ENCODE assay signal across 2 cellular contexts in genomic region chr5:979100-979817, GRCh38.
A peak's percentile ranks its signal among the peaks of the same experiment; 100 is the strongest.
TF ChIP-seq lines count a peak whose summit lies in the region.

No MANE protein-coding gene starts in this region.

TF ChIP-seq in HepG2, 621 proteins besides CTCF, POLR2A, EP300 and RAD21:
- TF ChIP-seq PHF21A (CRISPR knock-in tag; IDR thresholded peaks at IDR 0.05) (no peak), MNT (IDR thresholded peaks at IDR 0.05) (peak; percentile 85), ATF7 (IDR thresholded peaks at IDR 0.05) (no peak), ATF7 (CRISPR knock-in tag; IDR thresholded peaks at IDR 0.05) (no peak)

TF ChIP-seq in SK-N-SH, 30 proteins besides CTCF, POLR2A, EP300 and RAD21:
- TF ChIP-seq MEF2A (IDR thresholded peaks at IDR 0.05; ENCODE audit: borderline replicate concordance, low read depth) = no peak
